ENCODE assay signal across 8 cellular contexts in the genomic region with DNA sequence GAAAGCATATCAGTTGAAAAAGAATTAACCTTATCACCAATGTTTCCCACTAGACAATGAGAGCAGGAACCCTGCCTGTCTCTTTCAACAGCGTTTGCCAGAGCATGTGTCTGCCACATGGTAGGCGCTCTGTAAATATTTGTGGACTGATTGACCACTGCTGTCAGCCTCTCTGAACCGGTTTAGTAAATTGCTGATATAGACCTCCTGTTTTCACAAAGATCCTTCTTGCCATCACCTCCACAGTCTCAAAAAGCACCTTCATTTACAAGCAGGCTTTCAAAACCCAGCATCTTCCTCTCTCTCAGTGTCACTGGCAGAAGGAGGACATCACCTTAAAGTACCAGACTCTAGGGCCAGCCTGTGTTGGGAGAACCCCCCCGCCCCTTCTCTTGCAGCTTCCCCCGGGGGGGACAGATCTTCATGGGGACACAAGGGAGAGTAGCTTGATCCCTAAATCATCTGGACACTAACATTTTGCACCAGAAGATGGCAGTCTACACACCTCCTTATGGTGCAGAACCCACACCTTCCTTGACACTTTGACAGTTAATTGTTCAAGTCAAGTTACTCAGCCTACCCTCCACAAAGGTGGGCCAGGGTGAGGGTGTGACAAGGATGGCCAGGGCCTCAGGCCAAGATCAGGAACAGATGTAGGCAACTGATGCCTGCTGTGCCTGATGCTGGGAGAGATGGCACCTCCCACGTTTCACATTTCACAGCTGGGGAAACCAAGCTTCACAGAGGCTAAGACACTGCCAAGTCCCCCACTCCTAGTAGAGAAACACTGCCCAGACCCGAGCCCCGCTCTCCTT. TPM values are rescaled to one million over a fixed set of nuclear protein-coding genes. Genes with fewer than 3 reads are reported as not detected.
DNase-seq lines count a peak whose midpoint lies in the region; ATAC-seq and TF ChIP-seq lines count a peak whose summit lies in the region.

No MANE protein-coding gene starts in this region.

- no peak overlapping the region for H4K8ac ChIP-seq in trophoblast cell (ENCODE audit: low read depth, low read length)

- H3K9ac ChIP-seq in trophoblast cell (ENCODE audit: low read length), result no peak overlapping the region

- TF ChIP-seq EP300 in gastroesophageal sphincter (IDR thresholded peaks at IDR 0.05), result no peak

- H3K9me3 ChIP-seq in OCI-LY7 (ENCODE audit: low read length), result no peaks in the 10 kb centered on the region
- no peaks in the 10 kb centered on the region for H3K9me3 ChIP-seq in gastroesophageal sphincter
- H3K9me3 ChIP-seq in trophoblast cell (ENCODE audit: insufficient read depth, low read depth, low read length), result no peaks in the 10 kb centered on the region

- in situ Hi-C loops in GM13976 (cut with MboI; ENCODE audit: low sequenced_read_pairs, unreplicated experiment), result loop anchor here (5.0 to 25.0 kb wide), 2 partner anchors 136 to 596 kb away; no protein-coding TSS in a partner anchor

- no peaks in the 10 kb centered on the region for H3K79me1 ChIP-seq in trophoblast cell (ENCODE audit: low read length)

- intact Hi-C loops in OCI-LY7 (cut with micrococcal nuclease; ENCODE audit: unreplicated experiment), result loop anchor here (1.0 to 10.0 kb wide), 5 partner anchors 38 to 601 kb away; a partner anchor contains a TSS

- TF ChIP-seq CTCF in AG04449 (IDR thresholded peaks at IDR 0.05; ENCODE audit: insufficient read depth, low read length, missing control alignments), result peak; percentile 57
- TF ChIP-seq CTCF in GM13976 (IDR thresholded peaks at IDR 0.05; ENCODE audit: borderline replicate concordance, control extremely low read depth, extremely low read depth, insufficient read depth, missing control alignments), result peak; percentile 61
- TF ChIP-seq CTCF in OCI-LY7 (conservative IDR thresholded peaks at IDR 0.05; ENCODE audit: low read length), result peak; percentile 88
- TF ChIP-seq CTCF in gastroesophageal sphincter (IDR thresholded peaks at IDR 0.05), result peak; percentile 27 to 69 (median 59)

- H2BK120ac ChIP-seq in trophoblast cell (ENCODE audit: insufficient read depth, low read length, poor library complexity), result no peak overlapping the region

- H3K4me3 ChIP-seq in AG04449 (ENCODE audit: low read depth, low read length) (no peak overlapping the region), OCI-LY7 (ENCODE audit: low read depth, low read length, poor library complexity, severe bottlenecking) (no peak overlapping the region), gastroesophageal sphincter (no peak overlapping the region), trophoblast cell (ENCODE audit: low read depth, low read length) (no peak overlapping the region)

- H4K20me1 ChIP-seq in OCI-LY7 (ENCODE audit: insufficient read depth, low read length), result no peaks in the 10 kb centered on the region

- no peak overlapping the region for H2AK5ac ChIP-seq in trophoblast cell (ENCODE audit: low read length)

- H3K14ac ChIP-seq in trophoblast cell (ENCODE audit: low read length), result no peak overlapping the region

- no peak for TF ChIP-seq POLR2A in gastroesophageal sphincter (IDR thresholded peaks at IDR 0.05)

- no peaks in the 10 kb centered on the region for H3K79me2 ChIP-seq in OCI-LY7 (ENCODE audit: insufficient read depth, low read depth, low read length)
- no peaks in the 10 kb centered on the region for H3K79me2 ChIP-seq in trophoblast cell (ENCODE audit: control insufficient read depth, insufficient read depth, low read length, poor library complexity)

- peaks cover 37% of the 10 kb centered on the region for H3K4me1 ChIP-seq in OCI-LY7 (ENCODE audit: insufficient read depth, low read length, poor library complexity, severe bottlenecking)
- peaks cover 0 to 59% (median 6%) of the 10 kb centered on the region in 3 donors for H3K4me1 ChIP-seq in gastroesophageal sphincter
- no peaks in the 10 kb centered on the region for H3K4me1 ChIP-seq in trophoblast cell (ENCODE audit: control insufficient read depth in 1 of 2, insufficient read depth in 2 of 2, low read length in 2 of 2)

- no peak overlapping the region for H3K18ac ChIP-seq in trophoblast cell (ENCODE audit: low read length)

- no peak overlapping the region for H3K23ac ChIP-seq in trophoblast cell (ENCODE audit: low read length)

- H3K36me3 ChIP-seq in OCI-LY7 (ENCODE audit: insufficient read depth, low read length) (no peaks in the 10 kb centered on the region), gastroesophageal sphincter (no peaks in the 10 kb centered on the region), trophoblast cell (ENCODE audit: control insufficient read depth in 1 of 2, insufficient read depth in 2 of 2, low read length in 2 of 2) (no peaks in the 10 kb centered on the region)

- no peak overlapping the region for H4K12ac ChIP-seq in trophoblast cell (ENCODE audit: low read depth, low read length)

- 19 to 29% methylated on average over 3 to 5 of the region's 8 CpGs for WGBS in gastroesophageal sphincter (ENCODE audit: low coverage in 1 of 2), 2 donors
- no CpG with 5 or more reads among the region's 8 CpGs for whole genome bisulfite sequencing in trophoblast cell (ENCODE audit: extremely low coverage, insufficient coverage, insufficient read length)

- no peak overlapping the region for H2BK5ac ChIP-seq in trophoblast cell (ENCODE audit: low read depth, low read length, poor library complexity)

- no TSS peak for BruUV-seq in OCI-LY7 (replicated peaks; lab: Mats Ljungman, UMichigan)

- H3K9me2 ChIP-seq in OCI-LY7 (ENCODE audit: insufficient read depth, low read length), result no peaks in the 10 kb centered on the region

- no peak overlapping the region for H2BK12ac ChIP-seq in trophoblast cell (ENCODE audit: low read length)

- H3K27ac ChIP-seq in OCI-LY7 (ENCODE audit: low read depth, low read length, poor library complexity, severe bottlenecking) (no peak overlapping the region), gastroesophageal sphincter (no peak overlapping the region), trophoblast cell (ENCODE audit: low read depth, low read length) (no peak overlapping the region)

- POLR2A ChIA-PET in AG04449 (lab: Yijun Ruan, JAX), result no interaction called here
- POLR2A ChIA-PET in OCI-LY7 (lab: Charles Lee), result interaction anchor here (0.6 to 1.5 kb wide), 6 partner anchors 17 to 352 kb away, joined by 3 to 5 read pairs (median 3); a partner anchor contains a TSS

- CTCF ChIA-PET in AG04449 (lab: Yijun Ruan, JAX) (interaction anchor here (0.6 to 6.6 kb wide), 48 partner anchors 9 to 602 kb away, joined by 3 to 48 read pairs (median 5); a partner anchor contains a TSS), OCI-LY7 (lab: Charles Lee; ENCODE audit: unreplicated experiment) (interaction anchor here (0.6 to 2.2 kb wide), 6 partner anchors 21 to 272 kb away, joined by 3 to 11 read pairs (median 5); a partner anchor contains a TSS)

- H3K4ac ChIP-seq in trophoblast cell (ENCODE audit: low read depth, low read length), result no peak overlapping the region

- no peaks in the 10 kb centered on the region for H3K27me3 ChIP-seq in gastroesophageal sphincter
- H3K27me3 ChIP-seq in trophoblast cell (ENCODE audit: insufficient read depth, low read length), result no peaks in the 10 kb centered on the region

- H4K91ac ChIP-seq in trophoblast cell (ENCODE audit: low read depth, low read length), result no peak overlapping the region

- ATAC-seq in gastroesophageal sphincter (peak; percentile 63), HG03139 (IDR thresholded peaks at IDR 0.05; ENCODE audit: unreplicated experiment) (no peak)

- H2AFZ ChIP-seq in OCI-LY7 (ENCODE audit: low read length) (peak overlapping the region; percentile 61; the same call in 1 of the 2 replicates), trophoblast cell (ENCODE audit: insufficient read depth, low read length, poor library complexity) (no peak overlapping the region)

- H3K4me2 ChIP-seq in OCI-LY7 (ENCODE audit: low read length), result peak overlapping the region; percentile 23; the same call in 1 of the 2 replicates
- no peak overlapping the region for H3K4me2 ChIP-seq in trophoblast cell (ENCODE audit: low read length)

- DNase-seq in AG04449 (ENCODE audit: low read depth, low spot score) (no peak), GM13976 (ENCODE audit: low spot score) (peak; percentile 83), HuH-7.5 (ENCODE audit: low spot score) (peak; percentile 61), OCI-LY7 (ENCODE audit: low spot score) (peak; percentile 87), trophoblast cell (peak; percentile 31 to 73)
- peak; percentile 39 for DNase-seq in activated gamma-delta T cell treated with anti-CD3 and anti-CD28 coated beads, Interleukin-2, amount 50 U/mL, for 16 hours (ENCODE audit: low read depth)

RNA-seq across cellular contexts. Expression of a gene that starts 37.8 kb away (rescaled TPM):
- 26.3 and 34.6 TPM in 2 replicates for total RNA-seq in OCI-LY7 (2014; rRNA removed; shearing (Covaris generic))
- 53.0 and 64.9 TPM in 2 replicates for total RNA-seq in OCI-LY7 (2022)
- 10 to 100 TPM; 36.6 to 50.3 (median 45.5) TPM for total RNA-seq in gastroesophageal sphincter
- polyA plus RNA-seq in trophoblast cell (2013), result 28.3 and 28.6 TPM in 2 replicates
